1 cellular context compared by ENCODE assay signal in genomic region chr16:70374213-70374612, GRCh38.
TF ChIP-seq lines count a peak whose summit lies in the region.

No MANE protein-coding gene starts in this region.

TF ChIP-seq in SK-N-SH treated with all-trans-retinoic acid at 6 μM for 48 hours, 23 proteins besides CTCF, POLR2A, EP300 and RAD21 (continued from another document):
- TF ChIP-seq TSHZ2 (CRISPR knock-in tag; IDR thresholded peaks at IDR 0.05) (no peak), PPARA (CRISPR knock-in tag; IDR thresholded peaks at IDR 0.05; ENCODE audit: borderline replicate concordance) (no peak), OSR1 (CRISPR knock-in tag; IDR thresholded peaks at IDR 0.05) (no peak), ZNF565 (CRISPR knock-in tag; conservative IDR thresholded peaks at IDR 0.05; ENCODE audit: low read depth) (no peak), ZNF8 (CRISPR knock-in tag; IDR thresholded peaks at IDR 0.05) (no peak), SNAI2 (CRISPR knock-in tag; IDR thresholded peaks at IDR 0.05) (no peak), CSDC2 (CRISPR knock-in tag; IDR thresholded peaks at IDR 0.05) (no peak), BACH2 (CRISPR knock-in tag; IDR thresholded peaks at IDR 0.05; ENCODE audit: borderline replicate concordance) (no peak), RARB (CRISPR knock-in tag; IDR thresholded peaks at IDR 0.05) (no peak)
- TF ChIP-seq, protein P1, sequence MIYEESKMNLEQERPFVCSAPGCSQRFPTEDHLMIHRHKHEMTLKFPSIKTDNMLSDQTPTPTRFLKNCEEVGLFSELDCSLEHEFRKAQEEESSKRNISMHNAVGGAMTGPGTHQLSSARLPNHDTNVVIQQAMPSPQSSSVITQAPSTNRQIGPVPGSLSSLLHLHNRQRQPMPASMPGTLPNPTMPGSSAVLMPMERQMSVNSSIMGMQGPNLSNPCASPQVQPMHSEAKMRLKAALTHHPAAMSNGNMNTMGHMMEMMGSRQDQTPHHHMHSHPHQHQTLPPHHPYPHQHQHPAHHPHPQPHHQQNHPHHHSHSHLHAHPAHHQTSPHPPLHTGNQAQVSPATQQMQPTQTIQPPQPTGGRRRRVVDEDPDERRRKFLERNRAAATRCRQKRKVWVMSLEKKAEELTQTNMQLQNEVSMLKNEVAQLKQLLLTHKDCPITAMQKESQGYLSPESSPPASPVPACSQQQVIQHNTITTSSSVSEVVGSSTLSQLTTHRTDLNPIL (CRISPR knock-in tag; IDR thresholded peaks at IDR 0.05; ENCODE audit: low read depth) = no peak
